In the genomic region with DNA sequence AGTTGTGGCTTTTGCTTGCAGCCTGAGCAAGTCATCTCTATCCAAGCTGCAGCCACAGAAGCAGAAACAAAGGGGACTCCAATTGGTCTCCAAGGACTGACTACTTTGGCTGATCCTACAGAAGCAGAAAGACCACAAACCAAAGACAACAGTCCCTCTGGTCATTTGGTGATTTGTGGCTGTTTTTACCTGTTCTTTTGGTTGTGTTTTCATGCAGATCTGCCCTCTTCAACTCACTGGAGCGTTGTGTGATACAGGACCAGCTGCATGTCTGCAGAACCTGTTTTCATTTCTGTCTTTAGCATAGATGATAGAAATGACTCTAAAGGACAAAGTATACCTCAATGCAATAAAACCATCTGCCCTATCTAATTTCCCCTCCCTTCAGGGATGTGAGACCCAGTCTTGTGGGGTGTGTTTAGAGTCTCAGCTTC, we compare ENCODE assay signal across 13 cellular contexts. TPM values are rescaled to one million over a fixed set of nuclear protein-coding genes. Genes with fewer than 3 reads are reported as not detected.
DNase-seq lines count a peak whose midpoint lies in the region; ATAC-seq and TF ChIP-seq lines count a peak whose summit lies in the region.
"Had no signal": no experiment of that assay in that cellular context is flagged by ENCODE, and none has a peak within 500 bp of the region (broad histone marks: within the 10 kb centered on the region; RNA-seq: fewer than 3 reads in every experiment).

No MANE protein-coding gene starts in this region.

- no peak overlapping the region for H3K4me3 ChIP-seq in heart left ventricle
- H3K4me3 ChIP-seq: adrenal gland had no signal

- no peak overlapping the region for H3K4me3 Mint-ChIP-seq in activated T-helper 17 cell treated with anti-CD3 and anti-CD28 coated beads, Interleukin-2, amount 50 U/mL, for 72 hours
- H3K4me3 Mint-ChIP-seq in chondrocyte (ENCODE audit: unreplicated experiment) = no peak overlapping the region

- intact Hi-C loops in heart left ventricle (cut with DNase I) = no loop called here

- H3K36me3 ChIP-seq in heart left ventricle = no peaks in the 10 kb centered on the region
- H3K36me3 ChIP-seq: adrenal gland had no signal

- no peak overlapping the region for H3K27ac Mint-ChIP-seq in activated T-helper 17 cell treated with anti-CD3 and anti-CD28 coated beads, Interleukin-2, amount 50 U/mL, for 72 hours
- no peak overlapping the region for H3K27ac Mint-ChIP-seq in chondrocyte (ENCODE audit: unreplicated experiment)

- H3K9me3 Mint-ChIP-seq in activated T-helper 17 cell treated with anti-CD3 and anti-CD28 coated beads, Interleukin-2, amount 50 U/mL, for 72 hours = no peaks in the 10 kb centered on the region
- H3K9me3 Mint-ChIP-seq in chondrocyte (ENCODE audit: low read depth) = no peaks in the 10 kb centered on the region

- TF ChIP-seq POLR2A in heart left ventricle (IDR thresholded peaks at IDR 0.05) = no peak

- no peak for TF ChIP-seq CTCF in heart left ventricle (IDR thresholded peaks at IDR 0.05)
- TF ChIP-seq CTCF in chondrocyte (IDR thresholded peaks at IDR 0.05) = no peak

- DNase-seq in cerebellar cortex (ENCODE audit: low spot score) (no peak), cerebellum (ENCODE audit: low spot score) (no peak), heart left ventricle (no peak), chondrocyte (ENCODE audit: low spot score) (no peak)
- DNase-seq: activated CD4-positive, alpha-beta T cell treated with anti-CD3 and anti-CD28 coated beads for 4 hours; adrenal gland; MV-4-11 had no signal

- WGBS in heart left ventricle, 4 donors = 81 to 100% (median 92%) methylated on average over 1 of the region's 1 CpG

- peaks cover 33% of the 10 kb centered on the region for H3K27me3 Mint-ChIP-seq in activated T-helper 17 cell treated with anti-CD3 and anti-CD28 coated beads, Interleukin-2, amount 50 U/mL, for 72 hours
- H3K27me3 Mint-ChIP-seq in chondrocyte (ENCODE audit: low read depth) = peaks cover 1% of the 10 kb centered on the region

- H3K4me1 ChIP-seq in heart left ventricle = no peaks in the 10 kb centered on the region
- H3K4me1 ChIP-seq: adrenal gland had no signal

- no peaks in the 10 kb centered on the region for H3K9me3 ChIP-seq in heart left ventricle
- H3K9me3 ChIP-seq: adrenal gland had no signal

- H3K27ac ChIP-seq in heart left ventricle = no peak overlapping the region
- H3K27ac ChIP-seq: adrenal gland, RWPE1 had no signal

- H3K36me3 Mint-ChIP-seq in activated T-helper 17 cell treated with anti-CD3 and anti-CD28 coated beads, Interleukin-2, amount 50 U/mL, for 72 hours (ENCODE audit: low read depth) = no peaks in the 10 kb centered on the region
- H3K36me3 Mint-ChIP-seq in chondrocyte (ENCODE audit: low read depth) = no peaks in the 10 kb centered on the region

- peak; percentile 78 for ATAC-seq in GM18502 (IDR thresholded peaks at IDR 0.05; ENCODE audit: poor library complexity, unreplicated experiment)
- peak; percentile 64 for ATAC-seq in GM19463 (IDR thresholded peaks at IDR 0.05; ENCODE audit: unreplicated experiment)
- peak; percentile 70 for ATAC-seq in HG02973 (IDR thresholded peaks at IDR 0.05; ENCODE audit: unreplicated experiment)
- ATAC-seq in activated T-helper 17 cell treated with anti-CD3 and anti-CD28 coated beads, Interleukin-2, amount 50 U/mL, for 72 hours (replicated peaks) = peak; percentile 51
- ATAC-seq in heart left ventricle = no peak
- ATAC-seq: HCT116 had no signal

- H3K4me1 Mint-ChIP-seq in activated T-helper 17 cell treated with anti-CD3 and anti-CD28 coated beads, Interleukin-2, amount 50 U/mL, for 72 hours = no peaks in the 10 kb centered on the region
- H3K4me1 Mint-ChIP-seq in chondrocyte (ENCODE audit: low read depth) = peaks cover 25% of the 10 kb centered on the region

- H3K27me3 ChIP-seq in heart left ventricle = no peaks in the 10 kb centered on the region
- H3K27me3 ChIP-seq: adrenal gland had no signal

RNA-seq across cellular contexts. Expression of gene SLC7A14, which starts 48.8 kb away (rescaled TPM):
- total RNA-seq in activated T-helper 17 cell treated with anti-CD3 and anti-CD28 coated beads, Interleukin-2, amount 50 U/mL, for 72 hours = not detected
- 11.9 TPM for total RNA-seq in cerebellum
- under 1 TPM in 2 of 9 donors, not detected in 7; 0.02 TPM for total RNA-seq in heart left ventricle
- polyA plus RNA-seq in heart left ventricle = not detected
- total RNA-seq in chondrocyte = 0.02 TPM in 1 of 3 replicates, not detected in the others

Comparison
In these comparisons a context has a peak if more than half of its experiments do, and no peak if none do; other contexts are left out.
1. ATAC-seq: peak in GM18502 (single experiment), GM19463 (single experiment), HG02973 (single experiment) and activated T-helper 17 cell treated with anti-CD3 and anti-CD28 coated beads, Interleukin-2, amount 50 U/mL, for 72 hours (single experiment); none in heart left ventricle (0 of 4).
2. RNA of gene SLC7A14, which starts 48.8 kb away (total RNA-seq): 11.9 TPM in cerebellum (single experiment); 0.02 TPM in chondrocyte, not detected in activated T-helper 17 cell treated with anti-CD3 and anti-CD28 coated beads, Interleukin-2, amount 50 U/mL, for 72 hours and 0.02 TPM in heart left ventricle; every median in the first group is over 10 times any median in the second.